Comparison of ENCODE assay signal across 15 cellular contexts in the genomic region with DNA sequence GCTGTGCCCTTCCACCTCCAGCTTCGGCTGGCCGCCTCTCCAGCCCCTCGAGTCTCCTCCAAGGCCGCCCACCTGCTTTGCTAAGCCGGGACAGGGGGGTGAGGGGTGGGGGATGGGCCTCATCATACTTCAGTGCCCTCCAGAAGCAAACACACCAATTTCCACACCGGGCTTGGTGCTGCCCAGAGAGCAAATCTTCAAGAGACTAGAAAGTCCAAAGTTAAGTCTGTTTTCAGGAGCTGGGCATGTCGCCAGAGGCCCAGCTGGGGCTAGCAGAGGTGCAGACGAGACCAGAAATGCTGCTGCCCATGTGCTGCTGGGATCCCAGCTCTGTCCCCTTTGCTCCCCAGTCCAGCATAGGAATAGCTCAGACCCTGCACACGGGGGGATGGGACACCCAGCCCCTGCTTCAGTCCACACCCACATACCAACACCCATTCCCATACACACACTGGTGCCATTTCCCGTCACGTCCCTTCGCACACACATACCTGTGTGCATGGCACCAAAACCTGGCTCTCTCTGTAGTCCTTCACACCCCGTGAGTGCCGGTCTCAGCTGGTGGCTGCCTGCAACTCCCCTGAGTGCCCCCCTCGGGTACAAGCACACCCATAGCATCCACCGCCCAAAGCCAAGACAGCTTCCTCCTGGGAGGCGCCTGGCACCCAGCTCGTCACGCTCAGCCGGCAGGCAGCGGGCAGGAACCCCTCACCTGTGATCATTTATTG. TPM values are rescaled to one million over a fixed set of nuclear protein-coding genes. Genes with fewer than 3 reads are reported as not detected.
DNase-seq lines count a peak whose midpoint lies in the region; ATAC-seq, FAIRE-seq and TF ChIP-seq lines count a peak whose summit lies in the region.
"Had no signal": no experiment of that assay in that cellular context is flagged by ENCODE, and none has a peak within 500 bp of the region (broad histone marks: within the 10 kb centered on the region; RNA-seq: fewer than 3 reads in every experiment).

No MANE protein-coding gene starts in this region.

- H3K27ac Mint-ChIP-seq in astrocyte (ENCODE audit: unreplicated experiment): no peak overlapping the region
- no peak overlapping the region for H3K27ac Mint-ChIP-seq in naive thymus-derived CD8-positive, alpha-beta T cell
- H3K27ac Mint-ChIP-seq: activated T-cell treated with anti-CD3 and anti-CD28 coated beads, Interleukin-2, amount 50 U/mL, for 24 hours had no signal

- no peak for TF ChIP-seq POLR2A in right lobe of liver (IDR thresholded peaks at IDR 0.05)

- 13% methylated on average over 3 of the region's 21 CpGs for WGBS in right lobe of liver (ENCODE audit: insufficient coverage, low coverage, low lambda C conversion rate, missing lambda C conversion rate)

- TF ChIP-seq CTCF in HEK293 (tag by site-specific recombination; IDR thresholded peaks at IDR 0.05): no peak
- TF ChIP-seq CTCF in astrocyte (IDR thresholded peaks at IDR 0.05; ENCODE audit: insufficient read depth, low read depth, low read length): no peak
- no peak for TF ChIP-seq CTCF in right lobe of liver (IDR thresholded peaks at IDR 0.05)

- CTCF ChIA-PET in HEK293 (lab: Yijun Ruan, JAX): interaction anchor here (0.6 to 2.3 kb wide), 4 partner anchors 8 to 185 kb away, joined by 3 to 17 read pairs (median 3); no protein-coding TSS in a partner anchor

- H3K79me2 ChIP-seq in astrocyte (ENCODE audit: insufficient read depth, low read length): no peaks in the 10 kb centered on the region

- peaks cover 25% of the 10 kb centered on the region for H3K27me3 ChIP-seq in astrocyte (ENCODE audit: insufficient read depth, low read length)
- H3K27me3 ChIP-seq in right lobe of liver: no peaks in the 10 kb centered on the region
- H3K27me3 ChIP-seq in subcutaneous abdominal adipose tissue (ENCODE audit: control insufficient read depth in 5 of 5, insufficient read depth in 4 of 5, low read length in 5 of 5): peaks cover 7 to 40% (median 22%) of the 10 kb centered on the region in 5 donors
- H3K27me3 ChIP-seq: vagina had no signal

- H3K9ac ChIP-seq in astrocyte (ENCODE audit: low read length): no peak overlapping the region
- no peak overlapping the region for H3K9ac ChIP-seq in subcutaneous abdominal adipose tissue (ENCODE audit: low read length in 5 of 5)

- H3K27ac ChIP-seq in HEK293 (ENCODE audit: extremely low read depth, low read depth, low read length) (no peak overlapping the region), astrocyte (ENCODE audit: low read depth, low read length) (no peak overlapping the region), right lobe of liver (peak overlapping the region; percentile 57 to 95 (median 85)), subcutaneous abdominal adipose tissue (ENCODE audit: low read depth, low read length) (no peak overlapping the region)
- H3K27ac ChIP-seq: esophagus muscularis mucosa, prostate gland, vagina, VCaP had no signal

- H3K4me1 ChIP-seq in HEK293 (ENCODE audit: control insufficient read depth, insufficient read depth, low read length) (no peaks in the 10 kb centered on the region), astrocyte (ENCODE audit: insufficient read depth, low read length) (no peaks in the 10 kb centered on the region), right lobe of liver (peaks cover 0 to 48% (median 19%) of the 10 kb centered on the region in 4 donors), subcutaneous abdominal adipose tissue (ENCODE audit: control insufficient read depth in 5 of 5, insufficient read depth in 5 of 5, low read length in 5 of 5) (peaks cover 0 to 17% (median 15%) of the 10 kb centered on the region in 5 donors)
- H3K4me1 ChIP-seq: prostate gland had no signal

- ATAC-seq in right lobe of liver: peak; percentile 21 to 56 (median 42)
- no peak for ATAC-seq in GM19467 (IDR thresholded peaks at IDR 0.05; ENCODE audit: unreplicated experiment)
- ATAC-seq in naive thymus-derived CD8-positive, alpha-beta T cell: no peak

- DNase-seq in astrocyte (ENCODE audit: low read depth) (no peak), right lobe of liver (peak; percentile 73 to 91 (median 89)), inferior parietal cortex (ENCODE audit: extremely low spot score) (no peak)
- no peak for DNase-seq in naive thymus-derived CD8-positive, alpha-beta T cell
- DNase-seq: activated T-cell treated with anti-CD3 and anti-CD28 coated beads, Interleukin-2, amount 50 U/mL, for 24 hours; NCI-H1694 treated with DMSO at 0.1 percent for 48 hours had no signal

- no peaks in the 10 kb centered on the region for H4K20me1 ChIP-seq in astrocyte (ENCODE audit: insufficient read depth, low read length)

- peak overlapping the region; percentile 6 for H3K4me3 Mint-ChIP-seq in astrocyte (ENCODE audit: unreplicated experiment)
- peak overlapping the region in 1 of 10 donors; percentile 32 for H3K4me3 Mint-ChIP-seq in naive thymus-derived CD8-positive, alpha-beta T cell
- H3K4me3 Mint-ChIP-seq: activated T-cell treated with anti-CD3 and anti-CD28 coated beads, Interleukin-2, amount 50 U/mL, for 24 hours; brain had no signal

- H3K4me3 ChIP-seq in HEK293 (ENCODE audit: low read depth, low read length) (no peak overlapping the region), astrocyte (ENCODE audit: insufficient read depth, low read depth, low read length) (no peak overlapping the region), right lobe of liver (peak overlapping the region; percentile 32 to 68 (median 52)), subcutaneous abdominal adipose tissue (ENCODE audit: low read depth in 1 of 5, low read length in 5 of 5) (peak overlapping the region in 3 of 5 donors; percentile 13 to 25 (median 24))
- H3K4me3 ChIP-seq: prostate gland, vagina had no signal

- H3K36me3 ChIP-seq in HEK293 (ENCODE audit: control insufficient read depth in 2 of 2, insufficient read depth in 1 of 2, low read length in 2 of 2): no peaks in the 10 kb centered on the region
- no peaks in the 10 kb centered on the region for H3K36me3 ChIP-seq in astrocyte (ENCODE audit: insufficient read depth, low read length)
- H3K36me3 ChIP-seq in right lobe of liver: peaks cover 0 to 13% (median 0%) of the 10 kb centered on the region in 4 donors
- no peaks in the 10 kb centered on the region for H3K36me3 ChIP-seq in subcutaneous abdominal adipose tissue (ENCODE audit: control insufficient read depth in 5 of 5, insufficient read depth in 5 of 5, low read length in 5 of 5)
- H3K36me3 ChIP-seq: esophagus muscularis mucosa, prostate gland, vagina had no signal

- H3K4me2 ChIP-seq in astrocyte (ENCODE audit: low read length): no peak overlapping the region

- FAIRE-seq in astrocyte (lab: Jason Lieb, UNC): no peak

- intact Hi-C loops in right lobe of liver (cut with DNase I): no loop called here

- H3K9me3 ChIP-seq in HEK293 (ENCODE audit: control insufficient read depth, insufficient read depth, low read depth, low read length) (no peaks in the 10 kb centered on the region), astrocyte (ENCODE audit: insufficient read depth, low read depth, low read length) (no peaks in the 10 kb centered on the region), right lobe of liver (no peaks in the 10 kb centered on the region), subcutaneous abdominal adipose tissue (ENCODE audit: control insufficient read depth in 5 of 5, low read length in 5 of 5) (no peaks in the 10 kb centered on the region)
- H3K9me3 ChIP-seq: esophagus muscularis mucosa, prostate gland, vagina had no signal

- peaks cover 4% of the 10 kb centered on the region for H3K9me3 Mint-ChIP-seq in astrocyte (ENCODE audit: unreplicated experiment)
- no peaks in the 10 kb centered on the region for H3K9me3 Mint-ChIP-seq in naive thymus-derived CD8-positive, alpha-beta T cell
- H3K9me3 Mint-ChIP-seq: activated T-cell treated with anti-CD3 and anti-CD28 coated beads, Interleukin-2, amount 50 U/mL, for 24 hours had no signal

- peaks cover 14% of the 10 kb centered on the region for H3K36me3 Mint-ChIP-seq in astrocyte (ENCODE audit: low read depth, unreplicated experiment)
- no peaks in the 10 kb centered on the region for H3K36me3 Mint-ChIP-seq in naive thymus-derived CD8-positive, alpha-beta T cell
- H3K36me3 Mint-ChIP-seq: brain had no signal

- no peak overlapping the region for H2AFZ ChIP-seq in astrocyte (ENCODE audit: low read depth, low read length)

- peaks cover 12% of the 10 kb centered on the region for H3K4me1 Mint-ChIP-seq in astrocyte (ENCODE audit: low read depth, unreplicated experiment)
- peaks cover 0 to 11% (median 4%) of the 10 kb centered on the region in 4 donors for H3K4me1 Mint-ChIP-seq in naive thymus-derived CD8-positive, alpha-beta T cell

- POLR2A ChIA-PET in HEK293 (lab: Yijun Ruan, JAX): no interaction called here
- POLR2A ChIA-PET in naive thymus-derived CD8-positive, alpha-beta T cell (lab: Charles Lee): no interaction called here

- H3K27me3 Mint-ChIP-seq in astrocyte (ENCODE audit: low read depth, unreplicated experiment): peaks cover 42% of the 10 kb centered on the region
- H3K27me3 Mint-ChIP-seq in naive thymus-derived CD8-positive, alpha-beta T cell: peaks cover 19 to 63% (median 53%) of the 10 kb centered on the region in 5 donors

TF ChIP-seq in HEK293, 187 proteins besides CTCF, POLR2A, EP300 and RAD21:
- TF ChIP-seq ZFHX2 (tag by site-specific recombination; conservative IDR thresholded peaks at IDR 0.05): peak; percentile 75
- no peak for TF ChIP-seq IKZF3 (tag by site-specific recombination; IDR thresholded peaks at IDR 0.05)
- peak; percentile 74 for TF ChIP-seq EGR2 (tag by site-specific recombination; IDR thresholded peaks at IDR 0.05; ENCODE audit: low read depth)
- no peak for TF ChIP-seq ZNF624 (tag by site-specific recombination; IDR thresholded peaks at IDR 0.05)
- TF ChIP-seq ZNF354C (tag by site-specific recombination; IDR thresholded peaks at IDR 0.05; ENCODE audit: borderline replicate concordance, low read depth): no peak
- TF ChIP-seq GLIS2 (tag by site-specific recombination; IDR thresholded peaks at IDR 0.05): peak; percentile 22; the same call in 1 of the 2 replicates

RNA-seq across cellular contexts. Expression of gene SLC6A12, which starts 1.0 kb away (rescaled TPM):
- total RNA-seq in astrocyte (2.6 and 3.0 TPM in 2 replicates), right lobe of liver (100 to 1,000 TPM in 1 of 6 experiments, 10 to 100 TPM in 4, 1 to 10 TPM in 1; 8.2 to 114 (median 26.5) TPM)
- under 1 TPM in 1 of 2 experiments, not detected in 1; 0.78 TPM for total RNA-seq in naive thymus-derived CD8-positive, alpha-beta T cell
- not detected for polyA plus RNA-seq in naive thymus-derived CD8-positive, alpha-beta T cell
- total RNA-seq: vagina had no signal

RNA-seq across cellular contexts. Expression of gene SLC6A13, which starts 49.7 kb away (rescaled TPM):
- total RNA-seq in astrocyte (2.4 and 2.6 TPM in 2 replicates), right lobe of liver (10 to 100 TPM in 3 of 6 experiments, 1 to 10 TPM in 3; 2.0 to 70.6 (median 14.4) TPM)
- 1 to 10 TPM; 1.1 to 3.1 TPM for total RNA-seq in naive thymus-derived CD8-positive, alpha-beta T cell
- polyA plus RNA-seq in naive thymus-derived CD8-positive, alpha-beta T cell: under 1 TPM in 1 of 3 donors, not detected in 2; 0.51 TPM
- total RNA-seq: Daoy, esophagus muscularis mucosa, vagina had no signal

Comparison
In these comparisons a context has a peak if more than half of its experiments do, and no peak if none do; other contexts are left out.
1. H3K27ac ChIP-seq: peak in right lobe of liver (3 of 3); none in HEK293 (single experiment), astrocyte (single experiment) and subcutaneous abdominal adipose tissue (single experiment).
2. H3K4me3 ChIP-seq: peak in right lobe of liver (3 of 3) and subcutaneous abdominal adipose tissue (3 of 5); none in HEK293 (single experiment) and astrocyte (single experiment).
3. DNase-seq: peak in right lobe of liver (3 of 3); none in astrocyte (single experiment), inferior parietal cortex (single experiment) and naive thymus-derived CD8-positive, alpha-beta T cell (0 of 10).
4. ATAC-seq: peak in right lobe of liver (4 of 4); none in GM19467 (single experiment) and naive thymus-derived CD8-positive, alpha-beta T cell (0 of 2).